Comparison of ENCODE assay signal across 8 cellular contexts in the genomic region with DNA sequence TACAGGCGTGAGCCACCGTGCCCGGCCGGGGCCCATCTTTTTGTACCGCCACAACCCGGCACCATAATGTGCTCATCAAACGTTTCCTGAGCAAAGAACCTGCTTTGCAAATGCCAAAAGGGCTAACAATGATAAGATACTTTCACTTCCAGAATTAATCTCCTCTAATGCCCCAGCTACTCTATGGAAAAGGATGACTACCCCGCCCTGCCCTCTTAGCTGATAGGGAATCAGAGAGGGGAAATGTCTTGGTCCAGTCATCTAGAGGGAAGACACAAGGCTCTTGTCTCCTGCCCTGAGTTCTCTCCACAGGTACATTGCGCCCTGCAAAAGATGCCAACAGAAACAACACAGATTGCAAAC. TPM values are rescaled to one million over a fixed set of nuclear protein-coding genes. Genes with fewer than 3 reads are reported as not detected.
DNase-seq lines count a peak whose midpoint lies in the region; ATAC-seq and TF ChIP-seq lines count a peak whose summit lies in the region.

No MANE protein-coding gene starts in this region.

- intact Hi-C loops in ovary (cut with DNase I): no loop called here

- H3K36me3 Mint-ChIP-seq in effector memory CD8-positive, alpha-beta T cell (ENCODE audit: insufficient read depth): peaks cover 9% of the 10 kb centered on the region

- H3K4me3 ChIP-seq in DND-41 (ENCODE audit: low read depth in 1 of 2, low read length in 2 of 2) (peak overlapping the region; percentile 24 to 64; a peak in 3 of 4 replicates), MM.1S (ENCODE audit: low read length) (peak overlapping the region; percentile 74), ovary (peak overlapping the region; percentile 95)

- H3K4me1 Mint-ChIP-seq in effector memory CD8-positive, alpha-beta T cell (ENCODE audit: low read depth in 2 of 2): peaks cover 23 to 34% of the 10 kb centered on the region in 2 donors

- H3K4me1 ChIP-seq in DND-41 (ENCODE audit: insufficient read depth, low read length) (peaks cover 16% of the 10 kb centered on the region), MM.1S (ENCODE audit: low read length) (peaks cover 19% of the 10 kb centered on the region), ovary (ENCODE audit: insufficient read depth) (peaks cover 4% of the 10 kb centered on the region)

- no peaks in the 10 kb centered on the region for H3K9me2 ChIP-seq in MM.1S (replicated peaks; ENCODE audit: insufficient read depth, low read length)

- H3K9me3 ChIP-seq in DND-41 (ENCODE audit: insufficient read depth, low read length, severe bottlenecking) (no peaks in the 10 kb centered on the region), MM.1S (replicated peaks; ENCODE audit: insufficient read depth, low read length) (no peaks in the 10 kb centered on the region), ovary (no peaks in the 10 kb centered on the region)

- H3K79me2 ChIP-seq in DND-41 (ENCODE audit: insufficient read depth, low read length) (peaks cover 3% of the 10 kb centered on the region; the same call in 1 of the 2 replicates), MM.1S (ENCODE audit: low read length) (no peaks in the 10 kb centered on the region)

- H3K36me3 ChIP-seq in DND-41 (ENCODE audit: insufficient read depth, low read length) (no peaks in the 10 kb centered on the region), MM.1S (replicated peaks; ENCODE audit: insufficient read depth, low read length) (no peaks in the 10 kb centered on the region), ovary (no peaks in the 10 kb centered on the region)

- H3K9ac ChIP-seq in DND-41 (ENCODE audit: low read depth, low read length): peak overlapping the region; percentile 51
- peak overlapping the region; percentile 43 for H3K9ac ChIP-seq in MM.1S (ENCODE audit: low read length)

- TF ChIP-seq EP300 in ovary (IDR thresholded peaks at IDR 0.05): no peak

- no peaks in the 10 kb centered on the region for H3K27me3 ChIP-seq in DND-41 (ENCODE audit: insufficient read depth, low read length, poor library complexity)
- H3K27me3 ChIP-seq in MM.1S (replicated peaks; ENCODE audit: insufficient read depth, low read length): no peaks in the 10 kb centered on the region
- no peaks in the 10 kb centered on the region for H3K27me3 ChIP-seq in ovary

- peak overlapping the region; percentile 11 to 86 for H3K27ac Mint-ChIP-seq in effector memory CD8-positive, alpha-beta T cell

- no peaks in the 10 kb centered on the region for H3K27me3 Mint-ChIP-seq in effector memory CD8-positive, alpha-beta T cell

- H3F3A ChIP-seq in MM.1S (ENCODE audit: insufficient read depth, low read length): peaks cover 27% of the 10 kb centered on the region

- H3K4me2 ChIP-seq in DND-41 (ENCODE audit: insufficient read depth, low read length) (peak overlapping the region; percentile 70), MM.1S (ENCODE audit: low read depth, low read length) (peak overlapping the region; percentile 88)

- H3K27ac ChIP-seq in DND-41 (ENCODE audit: low read length) (peak overlapping the region; percentile 57), MM.1S (ENCODE audit: low read length) (peak overlapping the region; percentile 55; the same call in 1 of the 2 replicates), ovary (no peak overlapping the region)

- H2AFZ ChIP-seq in DND-41 (ENCODE audit: low read depth, low read length) (peak overlapping the region; percentile 87), MM.1S (ENCODE audit: low read length) (peak overlapping the region; percentile 99)

- no peaks in the 10 kb centered on the region for H3K9me3 Mint-ChIP-seq in effector memory CD8-positive, alpha-beta T cell

- no peak for ATAC-seq in DND-41 (ENCODE audit: insufficient read depth, low read depth)
- no peak for ATAC-seq in effector memory CD8-positive, alpha-beta T cell (replicated peaks)
- ATAC-seq in GM21825 (IDR thresholded peaks at IDR 0.05; ENCODE audit: unreplicated experiment): no peak
- ATAC-seq in GM19463 (IDR thresholded peaks at IDR 0.05; ENCODE audit: unreplicated experiment): no peak

- H4K20me1 ChIP-seq in DND-41 (ENCODE audit: insufficient read depth, low read length): no peaks in the 10 kb centered on the region
- no peaks in the 10 kb centered on the region for H4K20me1 ChIP-seq in MM.1S (ENCODE audit: insufficient read depth, low read length)

- DNase-seq in DND-41 (no peak), MM.1S (no peak), ovary (no peak), Kasumi-1 (lab: John Stamatoyannopoulos, UW) (no peak), erythroblast (lab: John Stamatoyannopoulos, UW) (no peak)
- DNase-seq in effector memory CD8-positive, alpha-beta T cell: no peak

- H3K4me3 Mint-ChIP-seq in effector memory CD8-positive, alpha-beta T cell: peak overlapping the region; percentile 81 to 90

- WGBS in ovary, 3 donors: 66 to 74% (median 69%) methylated on average over 9 of the region's 9 CpGs

- TF ChIP-seq POLR2A in ovary (IDR thresholded peaks at IDR 0.05) (no peak), erythroblast (IDR thresholded peaks at IDR 0.05; ENCODE audit: low read length) (no peak)

- TF ChIP-seq CTCF in DND-41 (IDR thresholded peaks at IDR 0.05; ENCODE audit: borderline replicate concordance, extremely low read depth, low read length, poor library complexity, severe bottlenecking) (no peak), MM.1S (IDR thresholded peaks at IDR 0.05; ENCODE audit: low read length) (no peak), ovary (IDR thresholded peaks at IDR 0.05) (no peak)

RNA-seq across cellular contexts. Expression of gene TTLL1, which starts 0.6 kb away (rescaled TPM):
- total RNA-seq in ovary: 1 to 10 TPM; 1.3 to 10.0 (median 7.2) TPM
- polyA plus RNA-seq in ovary: 10 to 100 TPM in 1 of 2 donors, 1 to 10 TPM in 1; 5.5 to 13.7 TPM

RNA-seq across cellular contexts. Expression of gene BIK, which starts 22.0 kb away (rescaled TPM):
- total RNA-seq in ovary: 10 to 100 TPM in 1 of 7 donors, 1 to 10 TPM in 1, under 1 TPM in 2, not detected in 3; 0.31 to 15.2 (median 1.00) TPM
- under 1 TPM in 1 of 2 donors, not detected in 1; 0.34 TPM for polyA plus RNA-seq in ovary

RNA-seq across cellular contexts. Expression of gene MCAT, which starts 54.6 kb away (rescaled TPM):
- total RNA-seq in ovary: 10 to 100 TPM; 14.6 to 34.0 (median 18.0) TPM
- 10 to 100 TPM in 1 of 2 donors, 1 to 10 TPM in 1; 7.5 to 13.6 TPM for polyA plus RNA-seq in ovary

Comparison
In these comparisons a context has a peak if more than half of its experiments do, and no peak if none do; other contexts are left out.
1. H3K27ac ChIP-seq: peak in DND-41 (single experiment) and MM.1S (single experiment); none in ovary (0 of 2).
2. H3K4me3 ChIP-seq: peak in every context shown above with its lines; median percentile 95 in ovary; 74 in MM.1S; 44 in DND-41.